In genomic region chr7:3260425-3260762, GRCh38 we compare ENCODE assay signal across 10 cellular contexts. TPM values are rescaled to one million over a fixed set of nuclear protein-coding genes. Genes with fewer than 3 reads are reported as not detected.
A peak's percentile ranks its signal among the peaks of the same experiment; 100 is the strongest.
DNase-seq lines count a peak whose midpoint lies in the region; ATAC-seq and TF ChIP-seq lines count a peak whose summit lies in the region.
"Had no signal": no experiment of that assay in that cellular context is flagged by ENCODE, and none has a peak within 500 bp of the region (broad histone marks: within the 10 kb centered on the region; RNA-seq: fewer than 3 reads in every experiment).

No MANE protein-coding gene starts in this region.

- H3K9me2 ChIP-seq in MM.1S (replicated peaks; ENCODE audit: insufficient read depth, low read length), result no peaks in the 10 kb centered on the region

- H3K9me3 ChIP-seq in MM.1S (replicated peaks; ENCODE audit: insufficient read depth, low read length), result no peaks in the 10 kb centered on the region

- H3K27ac ChIP-seq in MM.1S (ENCODE audit: low read length), result no peak overlapping the region

- no peak overlapping the region for H3K9ac ChIP-seq in MM.1S (ENCODE audit: low read length)

- H3K79me2 ChIP-seq in MM.1S (ENCODE audit: low read length), result no peaks in the 10 kb centered on the region

- H3K4me3 ChIP-seq in MM.1S (ENCODE audit: low read length), result peak overlapping the region; percentile 53
- H3K4me3 ChIP-seq in epithelial cell of proximal tubule (ENCODE audit: low read depth, low read length), result peak overlapping the region; percentile 60

- no peaks in the 10 kb centered on the region for H3F3A ChIP-seq in MM.1S (ENCODE audit: insufficient read depth, low read length)

- no peaks in the 10 kb centered on the region for H3K27me3 ChIP-seq in MM.1S (replicated peaks; ENCODE audit: insufficient read depth, low read length)

- no peaks in the 10 kb centered on the region for H3K36me3 Mint-ChIP-seq in nephron progenitor cell (ENCODE audit: low read depth)

- peak overlapping the region; percentile 98 for H3K27ac Mint-ChIP-seq in nephron progenitor cell

- TF ChIP-seq CTCF in MM.1S (IDR thresholded peaks at IDR 0.05; ENCODE audit: low read length), result no peak
- no peak for TF ChIP-seq CTCF in epithelial cell of proximal tubule (conservative IDR thresholded peaks at IDR 0.05; ENCODE audit: low read depth, low read length)
- TF ChIP-seq CTCF in nephron progenitor cell (IDR thresholded peaks at IDR 0.05), result no peak

- peak overlapping the region; percentile 64 for H2AFZ ChIP-seq in MM.1S (ENCODE audit: low read length)

- peaks cover 52% of the 10 kb centered on the region for H3K4me1 Mint-ChIP-seq in nephron progenitor cell

- H3K27me3 Mint-ChIP-seq in nephron progenitor cell (ENCODE audit: low read depth, poor library complexity), result no peaks in the 10 kb centered on the region

- no peaks in the 10 kb centered on the region for H3K36me3 ChIP-seq in MM.1S (replicated peaks; ENCODE audit: insufficient read depth, low read length)

- H3K9me3 Mint-ChIP-seq in nephron progenitor cell, result no peaks in the 10 kb centered on the region

- no peaks in the 10 kb centered on the region for H3K4me1 ChIP-seq in MM.1S (ENCODE audit: low read length)

- H3K4me3 Mint-ChIP-seq in nephron progenitor cell, result no peak overlapping the region

- peak overlapping the region; percentile 51 for H3K4me2 ChIP-seq in MM.1S (ENCODE audit: low read depth, low read length)

- peak; percentile 35 for DNase-seq in AG08396 (ENCODE audit: low spot score)
- DNase-seq in MM.1S, result no peak
- no peak for DNase-seq in epithelial cell of proximal tubule (ENCODE audit: low read depth)
- DNase-seq in nephron progenitor cell, result no peak
- DNase-seq in stimulated activated CD4-positive, alpha-beta T cell treated with anti-CD3 and anti-CD28 coated beads, Interleukin-15, amount 100 ng/mL, for 24 hours, result no peak
- DNase-seq in cerebellar cortex (ENCODE audit: low spot score), result no peak
- no peak for DNase-seq in stimulated activated CD4-positive, alpha-beta T cell treated with anti-CD3 and anti-CD28 coated beads, Interleukin-12 subunit alpha, Interleukin-12 subunit beta, amount 100 ng/mL, for 4 hours
- DNase-seq: activated T-cell treated with anti-CD3 and anti-CD28 coated beads for 4 hours, GF-D8 had no signal

- H4K20me1 ChIP-seq in MM.1S (ENCODE audit: insufficient read depth, low read length), result no peaks in the 10 kb centered on the region

- ATAC-seq in HG02678 (IDR thresholded peaks at IDR 0.05; ENCODE audit: unreplicated experiment), result no peak

RNA-seq across cellular contexts. Expression of gene SDK1, which starts 40.7 kb away (rescaled TPM):
- 0.75 and 2.6 TPM in 2 replicates for total RNA-seq in epithelial cell of proximal tubule
